ENCODE assay signal across 9 cellular contexts in genomic region chr4:85147481-85148076, GRCh38.
A peak's percentile ranks its signal among the peaks of the same experiment; 100 is the strongest.
DNase-seq lines count a peak whose midpoint lies in the region; TF ChIP-seq lines count a peak whose summit lies in the region.
"Had no signal": no experiment of that assay in that cellular context is flagged by ENCODE, and none has a peak within 500 bp of the region (broad histone marks: within the 10 kb centered on the region; RNA-seq: fewer than 3 reads in every experiment).

No MANE protein-coding gene starts in this region.

- CTCF ChIA-PET in HEK293 (lab: Yijun Ruan, JAX): interaction anchor here (0.5 to 1.7 kb wide), 18 partner anchors 9 to 822 kb away, joined by 3 to 12 read pairs (median 3); no protein-coding TSS in a partner anchor

- H3K27me3 ChIP-seq in endodermal cell (ENCODE audit: control insufficient read depth, insufficient read depth, low read length, poor library complexity, severe bottlenecking): no peaks in the 10 kb centered on the region

- POLR2A ChIA-PET in HEK293 (lab: Yijun Ruan, JAX): no interaction called here

- H3K4me1 ChIP-seq in HEK293 (ENCODE audit: control insufficient read depth, insufficient read depth, low read length): no peaks in the 10 kb centered on the region
- peaks cover 4% of the 10 kb centered on the region for H3K4me1 ChIP-seq in endodermal cell (ENCODE audit: control insufficient read depth, insufficient read depth, low read length)

- H3K36me3 Mint-ChIP-seq in endodermal cell (ENCODE audit: low read depth): no peaks in the 10 kb centered on the region
- H3K36me3 Mint-ChIP-seq: naive thymus-derived CD4-positive, alpha-beta T cell had no signal

- no peaks in the 10 kb centered on the region for H3K9me3 Mint-ChIP-seq in endodermal cell
- H3K9me3 Mint-ChIP-seq: naive thymus-derived CD4-positive, alpha-beta T cell had no signal

- DNase-seq in A172 (ENCODE audit: low spot score): peak; percentile 55
- peak; percentile 16 for DNase-seq in GM12864 (ENCODE audit: low read depth)
- DNase-seq in LNCaP clone FGC (ENCODE audit: low read depth): peak; percentile 36
- DNase-seq in RKO (ENCODE audit: low spot score): peak; percentile 85
- DNase-seq in endodermal cell: peak; percentile 65
- DNase-seq in medulla oblongata (ENCODE audit: extremely low spot score): peak; percentile 91
- DNase-seq in activated effector memory CD4-positive, alpha-beta T cell treated with anti-CD3 and anti-CD28 coated beads, Interleukin-2, amount 50 U/mL, for 16 hours: no peak

- WGBS in endodermal cell (ENCODE audit: insufficient coverage in 1 of 2, insufficient read length in 1 of 2), 2 experiments: 19% methylated on average over 3 to 9 of the region's 9 CpGs

- H3K9me3 ChIP-seq in HEK293 (ENCODE audit: control insufficient read depth, insufficient read depth, low read depth, low read length) (no peaks in the 10 kb centered on the region), endodermal cell (ENCODE audit: control insufficient read depth, low read length) (no peaks in the 10 kb centered on the region)

- H3K4me3 ChIP-seq in GM12864 (ENCODE audit: low read depth, low read length) (no peak overlapping the region), HEK293 (ENCODE audit: low read depth, low read length) (no peak overlapping the region), LNCaP clone FGC (ENCODE audit: low read depth, low read length) (no peak overlapping the region), endodermal cell (ENCODE audit: low read length) (no peak overlapping the region)

- H3K9ac ChIP-seq in endodermal cell (ENCODE audit: extremely low read depth, low read length, poor library complexity, severe bottlenecking): no peak overlapping the region

- no peaks in the 10 kb centered on the region for H3K27me3 Mint-ChIP-seq in endodermal cell (ENCODE audit: insufficient read depth)

- H3K27ac ChIP-seq in HEK293 (ENCODE audit: extremely low read depth, low read depth, low read length): no peak overlapping the region
- no peak overlapping the region for H3K27ac ChIP-seq in endodermal cell (ENCODE audit: low read depth, low read length)

- H3K36me3 ChIP-seq in HEK293 (ENCODE audit: control insufficient read depth in 2 of 2, insufficient read depth in 1 of 2, low read length in 2 of 2) (no peaks in the 10 kb centered on the region), endodermal cell (ENCODE audit: control insufficient read depth, insufficient read depth, low read length) (no peaks in the 10 kb centered on the region)

- TF ChIP-seq CTCF in GM12864 (IDR thresholded peaks at IDR 0.05; ENCODE audit: low read depth, low read length, missing control alignments): peak; percentile 55
- TF ChIP-seq CTCF in HEK293 (tag by site-specific recombination; IDR thresholded peaks at IDR 0.05): no peak
- peak; percentile 53 for TF ChIP-seq CTCF in LNCaP clone FGC (IDR thresholded peaks at IDR 0.05; ENCODE audit: control insufficient read depth, extremely low read depth, insufficient read depth)
- peak; percentile 82 for TF ChIP-seq CTCF in endodermal cell (conservative IDR thresholded peaks at IDR 0.05)

- peaks cover 15% of the 10 kb centered on the region for H3K4me1 Mint-ChIP-seq in endodermal cell
- H3K4me1 Mint-ChIP-seq: naive thymus-derived CD4-positive, alpha-beta T cell had no signal

- peak overlapping the region; percentile 17 for H3K4me3 Mint-ChIP-seq in endodermal cell
- H3K4me3 Mint-ChIP-seq: naive thymus-derived CD4-positive, alpha-beta T cell had no signal

- no peak overlapping the region for H3K27ac Mint-ChIP-seq in endodermal cell
- H3K27ac Mint-ChIP-seq: naive thymus-derived CD4-positive, alpha-beta T cell had no signal

TF ChIP-seq in HEK293, 187 proteins besides CTCF, POLR2A, EP300 and RAD21:
- TF ChIP-seq SCRT1 (tag by site-specific recombination; IDR thresholded peaks at IDR 0.05; ENCODE audit: borderline replicate concordance) (no peak), ZNF394 (tag by site-specific recombination; IDR thresholded peaks at IDR 0.05; ENCODE audit: borderline replicate concordance) (0 out of 2 replicates have a peak, but pooled peaks have one; percentile 14), ZNF654 (tag by site-specific recombination; IDR thresholded peaks at IDR 0.05; ENCODE audit: low read depth) (peak; percentile 76)
